In genomic region chr1:196774603-196775002, GRCh38 we compare ENCODE assay signal across 17 cellular contexts. TPM values are rescaled to one million over a fixed set of nuclear protein-coding genes. Genes with fewer than 3 reads are reported as not detected.
DNase-seq lines count a peak whose midpoint lies in the region; ATAC-seq lines count a peak whose summit lies in the region.
"Had no signal": no experiment of that assay in that cellular context is flagged by ENCODE, and none has a peak within 500 bp of the region (broad histone marks: within the 10 kb centered on the region; RNA-seq: fewer than 3 reads in every experiment).

CFHR3 (plus strand) TSS chr1:196774840; CDS start chr1:196774887, 47 bp downstream.

- no peak within 1 kb of the TSS for H3K27ac Mint-ChIP-seq in activated T-cell treated with anti-CD3 and anti-CD28 coated beads, Interleukin-2, amount 50 U/mL, for 72 hours
- no peak within 1 kb of the TSS for H3K27ac Mint-ChIP-seq in naive thymus-derived CD8-positive, alpha-beta T cell
- H3K27ac Mint-ChIP-seq: activated CD4-positive, alpha-beta memory T cell treated with anti-CD3 and anti-CD28 coated beads, Interleukin-2, amount 10 ng/mL, durations not matched to agents 7 days and 5 days; activated T-helper 1 cell treated with anti-CD3 and anti-CD28 coated beads, Interleukin-12 subunit alpha, Interleukin-12 subunit beta, Interleukin-2, Interleukin-4 antibody, amounts not matched to agents 30 ng/mL and 10 ng/mL and 1 ng/mL, durations not matched to agents 14 hours and 24 hours and 36 hours had no signal

- H3K4me3 Mint-ChIP-seq in activated T-cell treated with anti-CD3 and anti-CD28 coated beads, Interleukin-2, amount 50 U/mL, for 72 hours, result no peak within 1 kb of the TSS
- H3K4me3 Mint-ChIP-seq in naive thymus-derived CD8-positive, alpha-beta T cell, result no peak within 1 kb of the TSS
- H3K4me3 Mint-ChIP-seq: activated CD4-positive, alpha-beta memory T cell treated with anti-CD3 and anti-CD28 coated beads, Interleukin-2, amount 10 ng/mL, durations not matched to agents 7 days and 5 days; activated T-helper 1 cell treated with anti-CD3 and anti-CD28 coated beads, Interleukin-12 subunit alpha, Interleukin-12 subunit beta, Interleukin-2, Interleukin-4 antibody, amounts not matched to agents 30 ng/mL and 10 ng/mL and 1 ng/mL, durations not matched to agents 14 hours and 24 hours and 36 hours; central memory CD8-positive, alpha-beta T cell had no signal

- H3K36me3 Mint-ChIP-seq in activated T-cell treated with anti-CD3 and anti-CD28 coated beads, Interleukin-2, amount 50 U/mL, for 72 hours (ENCODE audit: insufficient read depth in 2 of 2), result no peaks in the 10 kb centered on the region
- H3K36me3 Mint-ChIP-seq in naive thymus-derived CD8-positive, alpha-beta T cell, result no peaks in the 10 kb centered on the region

- DNase-seq in activated T-cell treated with anti-CD3 and anti-CD28 coated beads, Interleukin-2, amount 50 U/mL, for 72 hours, result no peak
- DNase-seq in naive thymus-derived CD8-positive, alpha-beta T cell, result no peak
- no peak for DNase-seq in AG08395 (ENCODE audit: low spot score)
- no peak for DNase-seq in central memory CD4-positive, alpha-beta T cell
- DNase-seq: activated CD4-positive, alpha-beta memory T cell treated with anti-CD3 and anti-CD28 coated beads, Interleukin-2, amount 10 ng/mL, durations not matched to agents 7 days and 5 days; DMS79; hippocampal formation; NCI-H2081; stimulated activated CD4-positive, alpha-beta T cell treated with anti-CD3 and anti-CD28 coated beads, Interleukin-4, amount 100 ng/mL, for 4 hours; SW 1271; thyroid gland had no signal

- POLR2A ChIA-PET in naive thymus-derived CD8-positive, alpha-beta T cell (lab: Charles Lee), result no interaction called here

- no peaks in the 10 kb centered on the region for H3K27me3 Mint-ChIP-seq in activated T-cell treated with anti-CD3 and anti-CD28 coated beads, Interleukin-2, amount 50 U/mL, for 72 hours (ENCODE audit: low read depth)
- no peaks in the 10 kb centered on the region for H3K27me3 Mint-ChIP-seq in naive thymus-derived CD8-positive, alpha-beta T cell
- H3K27me3 Mint-ChIP-seq: activated CD4-positive, alpha-beta memory T cell treated with anti-CD3 and anti-CD28 coated beads, Interleukin-2, amount 10 ng/mL, durations not matched to agents 7 days and 5 days; central memory CD8-positive, alpha-beta T cell had no signal

- H3K4me1 Mint-ChIP-seq in activated T-cell treated with anti-CD3 and anti-CD28 coated beads, Interleukin-2, amount 50 U/mL, for 72 hours (ENCODE audit: low read depth), result no peaks in the 10 kb centered on the region
- no peaks in the 10 kb centered on the region for H3K4me1 Mint-ChIP-seq in naive thymus-derived CD8-positive, alpha-beta T cell
- H3K4me1 Mint-ChIP-seq: activated CD4-positive, alpha-beta memory T cell treated with anti-CD3 and anti-CD28 coated beads, Interleukin-2, amount 10 ng/mL, durations not matched to agents 7 days and 5 days; central memory CD8-positive, alpha-beta T cell had no signal

- ATAC-seq in GM19463 (IDR thresholded peaks at IDR 0.05; ENCODE audit: unreplicated experiment), result peak; percentile 99
- peak; percentile 79 for ATAC-seq in HG02588 (IDR thresholded peaks at IDR 0.05; ENCODE audit: unreplicated experiment)
- ATAC-seq in HG03432 (IDR thresholded peaks at IDR 0.05; ENCODE audit: unreplicated experiment), result peak; percentile 82
- ATAC-seq in activated T-cell treated with anti-CD3 and anti-CD28 coated beads, Interleukin-2, amount 50 U/mL, for 72 hours (replicated peaks in 1 of 2), result no peak
- no peak for ATAC-seq in naive thymus-derived CD8-positive, alpha-beta T cell

- H3K9me3 Mint-ChIP-seq in activated T-cell treated with anti-CD3 and anti-CD28 coated beads, Interleukin-2, amount 50 U/mL, for 72 hours, result no peaks in the 10 kb centered on the region
- H3K9me3 Mint-ChIP-seq in naive thymus-derived CD8-positive, alpha-beta T cell, result peaks cover 0 to 2% (median 0%) of the 10 kb centered on the region in 9 donors
- H3K9me3 Mint-ChIP-seq: activated CD4-positive, alpha-beta memory T cell treated with anti-CD3 and anti-CD28 coated beads, Interleukin-2, amount 10 ng/mL, durations not matched to agents 7 days and 5 days; activated T-helper 1 cell treated with anti-CD3 and anti-CD28 coated beads, Interleukin-12 subunit alpha, Interleukin-12 subunit beta, Interleukin-2, Interleukin-4 antibody, amounts not matched to agents 30 ng/mL and 10 ng/mL and 1 ng/mL, durations not matched to agents 14 hours and 24 hours and 36 hours had no signal

RNA-seq across cellular contexts. Expression of gene CFHR3, which starts in this region (rescaled TPM):
- total RNA-seq in activated T-cell treated with anti-CD3 and anti-CD28 coated beads, Interleukin-2, amount 50 U/mL, for 72 hours, result not detected
- not detected for total RNA-seq in naive thymus-derived CD8-positive, alpha-beta T cell
- polyA plus RNA-seq in naive thymus-derived CD8-positive, alpha-beta T cell, result not detected
- total RNA-seq: activated CD4-positive, alpha-beta memory T cell treated with anti-CD3 and anti-CD28 coated beads, Interleukin-2, amount 10 ng/mL, durations not matched to agents 7 days and 5 days; activated T-helper 1 cell treated with anti-CD3 and anti-CD28 coated beads, Interleukin-12 subunit alpha, Interleukin-12 subunit beta, Interleukin-2, Interleukin-4 antibody, amounts not matched to agents 30 ng/mL and 10 ng/mL and 1 ng/mL, durations not matched to agents 14 hours and 24 hours and 36 hours; mononuclear cell had no signal

Comparison
In these comparisons a context has a peak if more than half of its experiments do, and no peak if none do; other contexts are left out.
1. ATAC-seq: peak in GM19463 (single experiment), HG02588 (single experiment) and HG03432 (single experiment); none in activated T-cell treated with anti-CD3 and anti-CD28 coated beads, Interleukin-2, amount 50 U/mL, for 72 hours (0 of 2) and naive thymus-derived CD8-positive, alpha-beta T cell (0 of 2).